Comparison of ENCODE assay signal across 8 cellular contexts in the genomic region with DNA sequence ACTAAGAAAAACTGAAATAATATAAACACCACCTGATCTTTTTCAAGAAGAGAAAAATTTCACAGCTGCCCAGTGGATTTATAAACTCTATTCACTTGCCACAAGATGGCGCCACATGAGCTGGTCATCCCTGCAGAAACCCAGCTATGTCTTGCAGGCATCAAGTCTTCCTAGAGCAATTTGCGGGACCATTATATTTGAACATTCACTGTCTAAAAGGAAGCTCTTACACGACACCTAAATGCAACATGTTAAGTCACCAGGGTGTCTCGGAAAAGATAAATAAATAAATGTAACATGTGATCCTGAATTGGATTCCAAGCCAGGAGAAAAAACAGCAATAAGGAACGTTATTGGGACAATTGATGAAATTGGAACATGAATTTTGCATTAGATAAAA. TPM values are rescaled to one million over a fixed set of nuclear protein-coding genes. Genes with fewer than 3 reads are reported as not detected.
DNase-seq lines count a peak whose midpoint lies in the region; ATAC-seq, FAIRE-seq and TF ChIP-seq lines count a peak whose summit lies in the region.

No MANE protein-coding gene starts in this region.

- no peaks in the 10 kb centered on the region for H3K36me3 ChIP-seq in endothelial cell of umbilical vein (ENCODE audit: control insufficient read depth in 2 of 2, extremely low read depth in 1 of 2, insufficient read depth in 2 of 2, low read length in 2 of 2)
- H3K36me3 ChIP-seq in naive thymus-derived CD4-positive, alpha-beta T cell (ENCODE audit: control insufficient read depth in 2 of 3, insufficient read depth in 3 of 3, low read length in 3 of 3), result no peaks in the 10 kb centered on the region

- H3K36me3 Mint-ChIP-seq in CD4-positive, alpha-beta T cell (ENCODE audit: low read depth), result no peaks in the 10 kb centered on the region
- no peaks in the 10 kb centered on the region for H3K36me3 Mint-ChIP-seq in naive thymus-derived CD4-positive, alpha-beta T cell

- dilution Hi-C loops in endothelial cell of umbilical vein (cut with MboI; ENCODE audit: extremely low pct_ligation_motif_present, low sequenced_read_pairs), result no loop called here

- H3K27ac Mint-ChIP-seq in CD4-positive, alpha-beta T cell, result no peak overlapping the region
- H3K27ac Mint-ChIP-seq in naive thymus-derived CD4-positive, alpha-beta T cell, result no peak overlapping the region

- CTCF ChIA-PET in CD4-positive, alpha-beta T cell (lab: Charles Lee), result interaction anchor here (0.7 to 1.8 kb wide), 9 partner anchors 13 to 1418 kb away, joined by 3 to 20 read pairs (median 4); a partner anchor contains a TSS
- CTCF ChIA-PET in endothelial cell of umbilical vein (lab: Charles Lee), result interaction anchor here (0.5 to 2.4 kb wide), 77 partner anchors 9 to 1979 kb away, joined by 3 to 35 read pairs (median 5); a partner anchor contains a TSS
- CTCF ChIA-PET in naive thymus-derived CD4-positive, alpha-beta T cell (lab: Charles Lee), result interaction anchor here (0.5 to 1.3 kb wide), 26 partner anchors 8 to 1404 kb away, joined by 3 to 10 read pairs (median 4); no protein-coding TSS in a partner anchor

- no peaks in the 10 kb centered on the region for H3K4me1 Mint-ChIP-seq in CD4-positive, alpha-beta T cell (ENCODE audit: low read depth)
- peaks cover 0 to 5% (median 4%) of the 10 kb centered on the region in 7 donors for H3K4me1 Mint-ChIP-seq in naive thymus-derived CD4-positive, alpha-beta T cell

- peak; percentile 49 to 76 (median 64) for DNase-seq in CD4-positive, alpha-beta T cell
- DNase-seq in HT-29 (ENCODE audit: low spot score) (peak; percentile 94), NOMO-1 treated with dmso at 0.1 percent for 144 hours (lab: John Stamatoyannopoulos, UW; ENCODE audit: unreplicated experiment) (peak; percentile 45), endothelial cell of umbilical vein (ENCODE audit: low read depth, low spot score) (peak; percentile 82)
- peak; percentile 19 to 45 (median 28) for DNase-seq in activated CD8-positive, alpha-beta memory T cell treated with anti-CD3 and anti-CD28 coated beads for 48 hours (ENCODE audit: low read depth in 2 of 3, low spot score in 2 of 3)
- peak; percentile 39 to 75 (median 63) for DNase-seq in naive thymus-derived CD4-positive, alpha-beta T cell
- DNase-seq in stimulated activated CD8-positive, alpha-beta memory T cell treated with anti-CD3 and anti-CD28 coated beads, Interleukin-7, amount 100 ng/mL, for 48 hours (ENCODE audit: extremely low read depth in 1 of 2, low read depth in 1 of 2), result peak; percentile 9 to 48

- no TSS peak for BruUV-seq in endothelial cell of umbilical vein (replicated peaks; lab: Mats Ljungman, UMichigan)

- H3K27ac ChIP-seq in CD4-positive, alpha-beta T cell (ENCODE audit: low read depth, low read length), result no peak overlapping the region
- H3K27ac ChIP-seq in endothelial cell of umbilical vein (ENCODE audit: insufficient read depth, low read depth, low read length), result no peak overlapping the region
- no peak overlapping the region for H3K27ac ChIP-seq in naive thymus-derived CD4-positive, alpha-beta T cell (ENCODE audit: low read depth, low read length)

- no peaks in the 10 kb centered on the region for H3K9me1 ChIP-seq in endothelial cell of umbilical vein (replicated peaks; ENCODE audit: control insufficient read depth, extremely low read depth, insufficient read depth, low read length)

- TF ChIP-seq CTCF in CD4-positive, alpha-beta T cell (IDR thresholded peaks at IDR 0.05), result peak; percentile 78
- peak; percentile 66 to 68 for TF ChIP-seq CTCF in endothelial cell of umbilical vein (IDR thresholded peaks at IDR 0.05; ENCODE audit: extremely low read depth in 1 of 2, insufficient read depth in 1 of 2, low read depth in 1 of 2, low read length in 2 of 2)

- H3K9me3 ChIP-seq in CD4-positive, alpha-beta T cell (ENCODE audit: control insufficient read depth, low read length), result no peaks in the 10 kb centered on the region
- H3K9me3 ChIP-seq in endothelial cell of umbilical vein (replicated peaks; ENCODE audit: control insufficient read depth, insufficient read depth, low read length), result no peaks in the 10 kb centered on the region
- H3K9me3 ChIP-seq in naive thymus-derived CD4-positive, alpha-beta T cell (ENCODE audit: control insufficient read depth in 2 of 3, low read length in 3 of 3), result no peaks in the 10 kb centered on the region

- H3K79me2 ChIP-seq in endothelial cell of umbilical vein (ENCODE audit: control insufficient read depth, insufficient read depth, low read length), result no peaks in the 10 kb centered on the region

- H3K9me3 Mint-ChIP-seq in CD4-positive, alpha-beta T cell, result no peaks in the 10 kb centered on the region
- no peaks in the 10 kb centered on the region for H3K9me3 Mint-ChIP-seq in naive thymus-derived CD4-positive, alpha-beta T cell

- H2AFZ ChIP-seq in endothelial cell of umbilical vein (ENCODE audit: low read depth, low read length), result no peak overlapping the region

- H3K27me3 ChIP-seq in CD4-positive, alpha-beta T cell (ENCODE audit: control insufficient read depth, insufficient read depth, low read length), result no peaks in the 10 kb centered on the region
- H3K27me3 ChIP-seq in endothelial cell of umbilical vein (ENCODE audit: control insufficient read depth in 2 of 2, insufficient read depth in 2 of 2, low read length in 2 of 2), result no peaks in the 10 kb centered on the region
- H3K27me3 ChIP-seq in naive thymus-derived CD4-positive, alpha-beta T cell (ENCODE audit: control insufficient read depth in 2 of 2, insufficient read depth in 2 of 2, low read length in 2 of 2), result no peaks in the 10 kb centered on the region

- H3K4me1 ChIP-seq in endothelial cell of umbilical vein (ENCODE audit: control insufficient read depth, extremely low read depth, insufficient read depth, low read length), result no peaks in the 10 kb centered on the region
- no peaks in the 10 kb centered on the region for H3K4me1 ChIP-seq in naive thymus-derived CD4-positive, alpha-beta T cell (ENCODE audit: control insufficient read depth in 2 of 2, insufficient read depth in 2 of 2, low read length in 2 of 2)

- no peak overlapping the region for H3K9ac ChIP-seq in endothelial cell of umbilical vein (replicated peaks; ENCODE audit: extremely low read depth, insufficient read depth, low read length)

- intact Hi-C loops in CD4-positive, alpha-beta T cell (cut with DNase I, micrococcal nuclease), result loop anchor here (1.0 to 5.0 kb wide), 5 partner anchors 216 to 329 kb away; no protein-coding TSS in a partner anchor
- intact Hi-C loops in endothelial cell of umbilical vein (cut with micrococcal nuclease), result loop anchor here (1.0 kb wide), 6 partner anchors 139 to 329 kb away; a partner anchor contains a TSS
- intact Hi-C loops in naive thymus-derived CD4-positive, alpha-beta T cell (cut with micrococcal nuclease), result loop anchor here (1.0 to 10.0 kb wide), 9 partner anchors 20 to 329 kb away; a partner anchor contains a TSS

- H4K20me1 ChIP-seq in endothelial cell of umbilical vein (replicated peaks; ENCODE audit: control insufficient read depth, extremely low read depth, insufficient read depth, low read length), result no peaks in the 10 kb centered on the region

- FAIRE-seq in endothelial cell of umbilical vein (lab: Jason Lieb, UNC), result peak; percentile 64

- no peak for ATAC-seq in CD4-positive, alpha-beta T cell (ENCODE audit: poor library complexity)
- peak; percentile 80 for ATAC-seq in naive thymus-derived CD4-positive, alpha-beta T cell
- no peak for ATAC-seq in GM19463 (IDR thresholded peaks at IDR 0.05; ENCODE audit: unreplicated experiment)

- no peaks in the 10 kb centered on the region for H3K27me3 Mint-ChIP-seq in CD4-positive, alpha-beta T cell
- H3K27me3 Mint-ChIP-seq in naive thymus-derived CD4-positive, alpha-beta T cell, result no peaks in the 10 kb centered on the region

- H3K4me3 Mint-ChIP-seq in CD4-positive, alpha-beta T cell, result no peak overlapping the region
- H3K4me3 Mint-ChIP-seq in naive thymus-derived CD4-positive, alpha-beta T cell, result no peak overlapping the region

- POLR2A ChIA-PET in CD4-positive, alpha-beta T cell (lab: Charles Lee), result interaction anchor here (0.9 to 1.3 kb wide), 2 partner anchors 8 to 20 kb away, joined by 3 to 6 read pairs; a partner anchor contains a TSS
- POLR2A ChIA-PET in endothelial cell of umbilical vein (lab: Charles Lee), result interaction anchor here (1.1 to 1.2 kb wide), 2 partner anchors 115 to 120 kb away, joined by 4 to 6 read pairs; a partner anchor contains a TSS
- POLR2A ChIA-PET in naive thymus-derived CD4-positive, alpha-beta T cell (lab: Charles Lee), result no interaction called here

- no peak overlapping the region for H3K4me3 ChIP-seq in endothelial cell of umbilical vein (replicated peaks in 1 of 3; ENCODE audit: insufficient read depth in 1 of 3, low read depth in 1 of 3, low read length in 3 of 3)
- H3K4me3 ChIP-seq in naive thymus-derived CD4-positive, alpha-beta T cell (ENCODE audit: low read length), result no peak overlapping the region

- no peak overlapping the region for H3K4me2 ChIP-seq in endothelial cell of umbilical vein (ENCODE audit: insufficient read depth, low read length)

- TF ChIP-seq POLR2A in endothelial cell of umbilical vein (IDR thresholded peaks at IDR 0.05; ENCODE audit: low read depth, low read length), result no peak

RNA-seq across cellular contexts. Expression of a gene that starts 20.3 kb away (rescaled TPM):
- total RNA-seq in CD4-positive, alpha-beta T cell, result 100 to 1,000 TPM; 197 to 199 TPM
- total RNA-seq in HT-29 (2014; rRNA removed; shearing (Covaris generic)), result 223 and 251 TPM in 2 replicates
- 65.2 and 70.1 TPM in 2 replicates for total RNA-seq in endothelial cell of umbilical vein
- 69.8 and 88.6 TPM in 2 replicates for polyA plus RNA-seq in endothelial cell of umbilical vein
- 27.3 and 31.5 TPM in 2 replicates for polyA plus RNA-seq in endothelial cell of umbilical vein (2011; cell fraction: cytosol; rRNA removed)
- polyA plus RNA-seq in endothelial cell of umbilical vein (2011; cell fraction: nucleus; rRNA removed), result 314 and 324 TPM in 2 replicates
- polyA plus RNA-seq in endothelial cell of umbilical vein (2012), result 38.7 and 50.2 TPM in 2 replicates
- 68.7 and 74.1 TPM in 2 replicates for polyA minus RNA-seq in endothelial cell of umbilical vein
- 70.6 TPM for polyA minus RNA-seq in endothelial cell of umbilical vein (2011; cell fraction: cytosol; rRNA and poly(A)+ RNA removed)
- 78.0 and 82.8 TPM in 2 replicates for polyA minus RNA-seq in endothelial cell of umbilical vein (2011; cell fraction: nucleus; rRNA and poly(A)+ RNA removed)
- total RNA-seq in naive thymus-derived CD4-positive, alpha-beta T cell, result 100 to 1,000 TPM; 149 to 220 (median 183) TPM
- 10 to 100 TPM; 22.5 to 38.4 TPM for polyA plus RNA-seq in naive thymus-derived CD4-positive, alpha-beta T cell

RNA-seq across cellular contexts. Expression of a gene that starts 42.8 kb away (rescaled TPM):
- 10 to 100 TPM; 10.1 to 11.2 TPM for total RNA-seq in CD4-positive, alpha-beta T cell
- 35.7 and 36.9 TPM in 2 replicates for total RNA-seq in HT-29 (2014; rRNA removed; shearing (Covaris generic))
- 16.4 and 17.3 TPM in 2 replicates for total RNA-seq in endothelial cell of umbilical vein
- 27.0 and 29.2 TPM in 2 replicates for polyA plus RNA-seq in endothelial cell of umbilical vein
- 21.6 and 22.2 TPM in 2 replicates for polyA plus RNA-seq in endothelial cell of umbilical vein (2011; cell fraction: cytosol; rRNA removed)
- 19.4 and 20.3 TPM in 2 replicates for polyA plus RNA-seq in endothelial cell of umbilical vein (2011; cell fraction: nucleus; rRNA removed)
- polyA plus RNA-seq in endothelial cell of umbilical vein (2012), result 12.3 and 13.3 TPM in 2 replicates
- polyA minus RNA-seq in endothelial cell of umbilical vein, result 32.6 and 50.8 TPM in 2 replicates
- polyA minus RNA-seq in endothelial cell of umbilical vein (2011; cell fraction: cytosol; rRNA and poly(A)+ RNA removed), result 18.3 TPM
- polyA minus RNA-seq in endothelial cell of umbilical vein (2011; cell fraction: nucleus; rRNA and poly(A)+ RNA removed), result 11.4 and 13.7 TPM in 2 replicates
- total RNA-seq in naive thymus-derived CD4-positive, alpha-beta T cell, result 10 to 100 TPM; 12.6 to 20.3 (median 15.8) TPM
- 10 to 100 TPM in 1 of 2 donors, 1 to 10 TPM in 1; 9.1 to 13.2 TPM for polyA plus RNA-seq in naive thymus-derived CD4-positive, alpha-beta T cell

RNA-seq across cellular contexts. Expression of a gene that starts 43.1 kb away (rescaled TPM):
- total RNA-seq in CD4-positive, alpha-beta T cell, result 10 to 100 TPM; 56.1 to 58.3 TPM
- 156 and 178 TPM in 2 replicates for total RNA-seq in HT-29 (2014; rRNA removed; shearing (Covaris generic))
- total RNA-seq in endothelial cell of umbilical vein, result 166 and 172 TPM in 2 replicates
- 479 and 620 TPM in 2 replicates for polyA plus RNA-seq in endothelial cell of umbilical vein
- polyA plus RNA-seq in endothelial cell of umbilical vein (2011; cell fraction: cytosol; rRNA removed), result 202 and 293 TPM in 2 replicates
- 130 and 145 TPM in 2 replicates for polyA plus RNA-seq in endothelial cell of umbilical vein (2011; cell fraction: nucleus; rRNA removed)
- 206 and 364 TPM in 2 replicates for polyA plus RNA-seq in endothelial cell of umbilical vein (2012)
- 202 TPM in 2 replicates for polyA minus RNA-seq in endothelial cell of umbilical vein
- polyA minus RNA-seq in endothelial cell of umbilical vein (2011; cell fraction: cytosol; rRNA and poly(A)+ RNA removed), result 52.1 TPM
- polyA minus RNA-seq in endothelial cell of umbilical vein (2011; cell fraction: nucleus; rRNA and poly(A)+ RNA removed), result 52.2 and 78.1 TPM in 2 replicates
- total RNA-seq in naive thymus-derived CD4-positive, alpha-beta T cell, result 100 to 1,000 TPM in 3 of 5 experiments, 10 to 100 TPM in 2; 75.4 to 137 (median 114) TPM
- 10 to 100 TPM; 60.1 to 82.1 TPM for polyA plus RNA-seq in naive thymus-derived CD4-positive, alpha-beta T cell

Comparison
In these comparisons a context has a peak if more than half of its experiments do, and no peak if none do; other contexts are left out.
1. DNase-seq: peak in every context shown above with its lines; median percentile 94 in HT-29; 82 in endothelial cell of umbilical vein; 64 in CD4-positive, alpha-beta T cell; 63 in naive thymus-derived CD4-positive, alpha-beta T cell; 45 in NOMO-1 treated with dmso at 0.1 percent for 144 hours; 28 in stimulated activated CD8-positive, alpha-beta memory T cell treated with anti-CD3 and anti-CD28 coated beads, Interleukin-7, amount 100 ng/mL, for 48 hours; 28 in activated CD8-positive, alpha-beta memory T cell treated with anti-CD3 and anti-CD28 coated beads for 48 hours.